8 cellular contexts compared by ENCODE assay signal in the genomic region with DNA sequence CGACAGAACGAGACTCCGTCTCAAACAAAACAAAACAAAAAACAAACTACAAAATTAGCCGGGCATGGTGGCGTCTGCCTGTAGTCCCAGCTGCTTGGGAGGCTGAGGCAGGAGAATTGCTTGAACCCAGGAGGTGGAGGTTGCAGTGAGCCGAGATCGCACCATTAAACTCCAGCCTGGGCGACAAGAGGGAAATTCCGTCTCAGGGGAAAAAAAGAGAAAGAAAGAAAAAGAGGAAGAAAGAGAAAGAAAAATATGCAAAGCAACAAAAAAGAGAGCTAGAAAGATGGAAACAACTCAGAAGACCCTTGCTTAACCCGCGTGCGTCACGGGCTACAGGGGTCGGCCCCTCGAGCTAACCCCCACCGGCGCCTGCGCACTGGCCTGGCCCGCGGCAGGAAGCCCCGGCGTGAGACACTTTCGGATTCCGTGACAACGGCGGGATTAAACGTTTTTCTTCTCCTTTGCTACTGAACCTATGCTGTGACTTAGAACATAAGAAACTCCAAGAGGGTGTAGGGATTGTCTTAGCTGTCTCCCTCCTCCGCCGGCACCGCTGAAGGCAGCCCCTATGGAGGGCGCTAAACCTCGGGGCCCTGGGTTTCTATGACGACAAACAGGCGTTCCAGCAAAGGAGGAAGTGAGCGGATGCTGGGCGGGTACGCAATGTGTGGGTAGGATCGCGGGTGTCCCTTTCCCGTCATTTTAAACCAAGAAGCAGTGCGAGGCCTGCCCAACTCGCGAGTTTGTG. TPM values are rescaled to one million over a fixed set of nuclear protein-coding genes. Genes with fewer than 3 reads are reported as not detected.
DNase-seq lines count a peak whose midpoint lies in the region; ATAC-seq and TF ChIP-seq lines count a peak whose summit lies in the region.

A gene with protein sequence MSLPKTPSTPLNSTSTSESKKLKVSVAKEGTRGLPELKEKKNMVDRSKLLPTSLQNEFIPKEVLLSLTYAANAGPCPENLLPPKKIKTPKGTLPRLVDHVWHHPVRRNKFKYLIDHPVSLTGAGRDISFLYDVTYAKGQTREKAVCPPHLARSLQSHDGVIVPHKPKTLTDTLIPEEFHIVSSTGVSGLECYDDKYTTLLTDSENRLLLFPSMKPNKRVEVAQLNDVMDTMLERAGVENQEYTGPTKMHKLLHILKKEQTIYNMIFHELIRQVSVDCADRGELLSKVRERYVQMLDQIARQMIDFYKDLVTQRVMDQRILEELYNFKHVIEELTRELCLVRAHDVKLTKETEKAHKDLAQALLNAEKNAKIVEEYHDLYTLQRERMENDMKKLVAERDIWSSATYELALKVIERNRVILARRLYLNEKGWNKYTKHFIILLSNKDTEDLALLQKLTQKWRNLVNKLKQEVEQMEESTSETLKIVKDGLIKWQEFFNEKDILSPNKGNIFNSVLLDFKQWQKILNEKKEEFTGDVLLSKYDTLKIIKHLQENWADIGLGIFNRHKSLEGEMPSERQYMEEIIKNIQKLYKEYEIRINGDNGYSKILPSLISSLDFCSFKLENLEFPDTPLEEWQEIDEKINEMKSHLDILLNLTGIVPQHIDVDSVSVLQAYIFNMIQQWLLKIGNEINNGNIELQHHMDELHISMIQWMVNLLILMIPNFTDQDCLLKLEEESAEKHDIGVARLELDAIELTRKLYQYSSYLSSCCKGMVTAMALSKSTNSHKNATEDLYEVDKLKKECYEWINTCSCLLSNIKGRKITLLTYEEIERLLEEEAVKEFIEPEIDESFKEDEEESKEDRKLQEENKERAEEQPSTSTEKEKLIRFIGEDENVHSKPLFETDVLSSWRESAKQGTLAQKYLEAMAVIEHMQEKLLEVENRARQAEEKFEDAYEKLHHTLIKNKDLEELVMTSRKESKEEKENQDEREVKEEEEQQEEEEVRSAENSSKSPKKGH (plus strand): TSS at position 630 of the 751 bp plus-strand sequence. CDS start 539 bp downstream, outside the sequence.

- H3K27ac ChIP-seq in C4-2B (peak within 1 kb of the TSS; percentile 76), right lobe of liver (peak within 1 kb of the TSS; percentile 77 to 87 (median 84))

- no peak for TF ChIP-seq CTCF in C4-2B (conservative IDR thresholded peaks at IDR 0.05)
- peak in 3 of 4 donors; percentile 22 to 36 (median 27) for TF ChIP-seq CTCF in right lobe of liver (IDR thresholded peaks at IDR 0.05)

- H3K4me1 ChIP-seq in right lobe of liver, result peaks cover 0 to 5% (median 0%) of the 10 kb centered on the region in 4 donors

- DNase-seq in NCI-H526 treated with DMSO at 0.1 percent for 48 hours (lab: John Stamatoyannopoulos, UW) (peak; percentile 93), dermis microvascular lymphatic vessel endothelial cell (ENCODE audit: low read depth in 2 of 2) (peak; percentile 78 to 83), right lobe of liver (peak; percentile 87 to 92 (median 90))
- peak; percentile 73 to 83 for DNase-seq in activated CD4-positive, alpha-beta T cell treated with anti-CD3 and anti-CD28 coated beads, Interleukin-2, amount 50 U/mL, for 24 hours (ENCODE audit: low read depth in 1 of 2, low spot score in 1 of 2)
- DNase-seq in stimulated activated CD4-positive, alpha-beta T cell treated with anti-CD3 and anti-CD28 coated beads, Interleukin-4, amount 100 ng/mL, for 4 hours, result peak; percentile 85 to 90

- intact Hi-C loops in right lobe of liver (cut with DNase I), result loop anchor here in 1 of 2 donors (10.0 kb wide), 1 partner anchor 71 kb away; a partner anchor contains a TSS

- 8% methylated on average over 27 of the region's 43 CpGs for WGBS in right lobe of liver (ENCODE audit: insufficient coverage, low coverage, low lambda C conversion rate, missing lambda C conversion rate)

- ATAC-seq in GM19351 (IDR thresholded peaks at IDR 0.05; ENCODE audit: unreplicated experiment) (peak; percentile 93), HG03520 (IDR thresholded peaks at IDR 0.05; ENCODE audit: unreplicated experiment) (peak; percentile 94), right lobe of liver (peak; percentile 96 to 98 (median 98))

- peak; percentile 63 for TF ChIP-seq POLR2A in right lobe of liver (IDR thresholded peaks at IDR 0.05)

- H3K36me3 ChIP-seq in right lobe of liver, result no peaks in the 10 kb centered on the region

- H3K9me3 ChIP-seq in right lobe of liver, result no peaks in the 10 kb centered on the region

- peak within 1 kb of the TSS; percentile 62 to 77 (median 74) for H3K4me3 ChIP-seq in right lobe of liver

- no peaks in the 10 kb centered on the region for H3K27me3 ChIP-seq in right lobe of liver

RNA-seq across cellular contexts. Expression of the gene that starts here (rescaled TPM):
- total RNA-seq in dermis microvascular lymphatic vessel endothelial cell, result under 0.01 TPM in 1 of 2 replicates, not detected in the other
- under 1 TPM in 1 of 6 experiments, not detected in 5; 0.09 TPM for total RNA-seq in right lobe of liver

Comparison
In these comparisons a context has a peak if more than half of its experiments do, and no peak if none do; other contexts are left out.
1. Peak in every context shown above with its lines: DNase-seq, ATAC-seq, H3K4me3 ChIP-seq and H3K27ac ChIP-seq.
2. Peak in DNase-seq in dermis microvascular lymphatic vessel endothelial cell; RNA of the gene not detected or under 1 TPM.
3. Peak in DNase-seq, ATAC-seq, H3K4me3 ChIP-seq and H3K27ac ChIP-seq in right lobe of liver; RNA of the gene not detected or under 1 TPM.